Comparison of ENCODE assay signal across 8 cellular contexts in genomic region chr7:39580150-39580874, GRCh38. TPM values are rescaled to one million over a fixed set of nuclear protein-coding genes. Genes with fewer than 3 reads are reported as not detected.
DNase-seq lines count a peak whose midpoint lies in the region; TF ChIP-seq lines count a peak whose summit lies in the region.

No MANE protein-coding gene starts in this region.

- peak; percentile 77 for DNase-seq in ELF-1 (ENCODE audit: low read depth, low spot score)
- DNase-seq in GOT3 (lab: John Stamatoyannopoulos, UW) = peak; percentile 34
- peak; percentile 89 for DNase-seq in LNCaP clone FGC (ENCODE audit: low read depth)
- DNase-seq in RKO (ENCODE audit: low spot score) = peak; percentile 95
- peak; percentile 67 to 79 for DNase-seq in activated T-cell treated with anti-CD3 and anti-CD28 coated beads, Interleukin-2, amount 50 U/mL, for 48 hours
- DNase-seq in fibroblast of mammary gland (ENCODE audit: low read depth) = peak; percentile 97
- peak; percentile 66 for DNase-seq in neural crest cell (ENCODE audit: low read depth, low spot score)
- DNase-seq in stromal cell of bone marrow (ENCODE audit: low read depth) = peak; percentile 87

- peak; percentile 90 for TF ChIP-seq CTCF in LNCaP clone FGC (IDR thresholded peaks at IDR 0.05; ENCODE audit: control insufficient read depth, extremely low read depth, insufficient read depth)
- peak; percentile 85 for TF ChIP-seq CTCF in fibroblast of mammary gland (conservative IDR thresholded peaks at IDR 0.05; ENCODE audit: control insufficient read depth, insufficient read depth, low read depth, low read length)
- peak; percentile 92 for TF ChIP-seq CTCF in neural crest cell (conservative IDR thresholded peaks at IDR 0.05)

- H3K4me3 Mint-ChIP-seq in neural crest cell = no peak overlapping the region

- H3K27me3 Mint-ChIP-seq in neural crest cell (ENCODE audit: low read depth) = no peaks in the 10 kb centered on the region

- no peaks in the 10 kb centered on the region for H3K9me3 Mint-ChIP-seq in neural crest cell

- H3K4me3 ChIP-seq in LNCaP clone FGC (ENCODE audit: low read depth, low read length) (no peak overlapping the region), fibroblast of mammary gland (ENCODE audit: control insufficient read depth, low read depth, low read length) (no peak overlapping the region)

- H3K36me3 Mint-ChIP-seq in neural crest cell (ENCODE audit: low read depth) = peaks cover 22% of the 10 kb centered on the region

- no peak overlapping the region for H3K27ac Mint-ChIP-seq in neural crest cell (ENCODE audit: unreplicated experiment)

- peaks cover 20% of the 10 kb centered on the region for H3K4me1 Mint-ChIP-seq in neural crest cell

RNA-seq across cellular contexts. Expression of gene YAE1, which starts 14.1 kb away (rescaled TPM):
- 42.5 and 44.0 TPM in 2 replicates for total RNA-seq in neural crest cell

RNA-seq across cellular contexts. Expression of gene RALA, which starts 43.1 kb away (rescaled TPM):
- 39.2 and 39.5 TPM in 2 replicates for total RNA-seq in neural crest cell

Comparison
In these comparisons a context has a peak if more than half of its experiments do, and no peak if none do; other contexts are left out.
1. DNase-seq: peak in every context shown above with its lines; median percentile 97 in fibroblast of mammary gland; 95 in RKO; 89 in LNCaP clone FGC; 87 in stromal cell of bone marrow; 77 in ELF-1; 73 in activated T-cell treated with anti-CD3 and anti-CD28 coated beads, Interleukin-2, amount 50 U/mL, for 48 hours; 66 in neural crest cell; 34 in GOT3.